ENCODE assay signal across 17 cellular contexts in genomic region chr3:151852074-151852811, GRCh38. TPM values are rescaled to one million over a fixed set of nuclear protein-coding genes. Genes with fewer than 3 reads are reported as not detected.
"Had no signal": no experiment of that assay in that cellular context is flagged by ENCODE, and none has a peak within 500 bp of the region (broad histone marks: within the 10 kb centered on the region; RNA-seq: fewer than 3 reads in every experiment).

No MANE protein-coding gene starts in this region.

- H3K27ac ChIP-seq: foreskin keratinocyte, tibial nerve, vagina had no signal

- H3K9me3 Mint-ChIP-seq: T-helper 2 cell treated with Interferon-gamma antibody and Interleukin-4, amounts not matched to agents 5 μg/mL and 100 μg/mL, for 36 hours had no signal

- H3K27ac Mint-ChIP-seq: activated T-helper 17 cell treated with anti-CD3 and anti-CD28 coated beads, Interleukin-2, amount 50 U/mL, for 72 hours; naive thymus-derived CD4-positive, alpha-beta T cell; T-helper 2 cell treated with Interferon-gamma antibody and Interleukin-4, amounts not matched to agents 5 μg/mL and 100 μg/mL, for 36 hours had no signal

- DNase-seq: activated naive CD4-positive, alpha-beta T cell treated with Interleukin-2 at 50 U/mL for 16 hours; anterior cingulate cortex; cerebellar nuclear complex; effector memory CD4-positive, alpha-beta T cell; foreskin keratinocyte; head of caudate nucleus; naive thymus-derived CD4-positive, alpha-beta T cell; retina; stimulated activated CD4-positive, alpha-beta T cell treated with anti-CD3 and anti-CD28 coated beads, Interleukin-2, amount 100 ng/mL, for 48 hours; stimulated activated naive CD4-positive, alpha-beta T cell had no signal

- H3K4me3 ChIP-seq: breast epithelium, lung, tibial nerve, vagina had no signal

- H3K4me1 Mint-ChIP-seq: activated T-helper 17 cell treated with anti-CD3 and anti-CD28 coated beads, Interleukin-2, amount 50 U/mL, for 72 hours; naive thymus-derived CD4-positive, alpha-beta T cell had no signal

- H3K36me3 ChIP-seq: breast epithelium, tibial nerve, vagina had no signal

- H3K4me3 Mint-ChIP-seq: activated T-helper 17 cell treated with anti-CD3 and anti-CD28 coated beads, Interleukin-2, amount 50 U/mL, for 72 hours; naive thymus-derived CD4-positive, alpha-beta T cell; T-helper 2 cell treated with Interferon-gamma antibody and Interleukin-4, amounts not matched to agents 5 μg/mL and 100 μg/mL, for 36 hours had no signal

- H3K4me1 ChIP-seq: breast epithelium, foreskin keratinocyte, tibial nerve, vagina had no signal

- H3K9me3 ChIP-seq: vagina had no signal

- H3K27me3 ChIP-seq: breast epithelium, foreskin keratinocyte, tibial nerve, vagina had no signal

- ATAC-seq: activated CD4-positive, CD25-positive, alpha-beta regulatory T cell treated with anti-CD3 and anti-CD28 coated beads, Interleukin-2, amount 50 U/mL, for 24 hours; activated T-helper 17 cell treated with anti-CD3 and anti-CD28 coated beads, Interleukin-2, amount 50 U/mL, for 72 hours; foreskin keratinocyte; naive thymus-derived CD4-positive, alpha-beta T cell had no signal

RNA-seq across cellular contexts. Expression of gene SUCNR1, which starts 21.2 kb away (rescaled TPM):
- total RNA-seq: activated T-helper 17 cell treated with anti-CD3 and anti-CD28 coated beads, Interleukin-2, amount 50 U/mL, for 72 hours; foreskin keratinocyte had no signal
- polyA plus RNA-seq: foreskin keratinocyte; naive thymus-derived CD4-positive, alpha-beta T cell had no signal

RNA-seq across cellular contexts. Expression of gene AADAC, which starts 38.3 kb away (rescaled TPM):
- total RNA-seq: activated T-helper 17 cell treated with anti-CD3 and anti-CD28 coated beads, Interleukin-2, amount 50 U/mL, for 72 hours; foreskin keratinocyte; naive thymus-derived CD4-positive, alpha-beta T cell; tibial nerve had no signal
- polyA plus RNA-seq: foreskin keratinocyte; naive thymus-derived CD4-positive, alpha-beta T cell had no signal
